In the genomic region with DNA sequence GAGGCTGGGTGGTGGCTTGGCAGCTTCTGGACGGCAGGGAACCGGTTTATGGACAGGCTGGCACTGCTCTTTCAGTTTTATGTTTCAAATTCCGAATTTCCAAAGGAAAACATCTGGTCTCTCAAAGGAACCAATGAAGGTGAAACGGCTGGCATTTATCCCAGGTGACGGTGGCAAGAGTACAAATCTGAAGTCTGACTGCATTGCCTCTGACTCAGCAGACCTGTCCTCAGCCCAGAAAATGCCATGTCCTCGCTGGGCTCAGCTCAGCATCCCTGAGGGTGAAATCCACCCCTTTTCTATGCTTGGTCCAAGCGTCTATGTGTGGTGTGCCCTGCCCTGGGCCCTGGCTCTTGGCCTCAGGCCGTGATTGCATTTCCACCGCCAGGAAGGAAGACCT, we compare ENCODE assay signal across 16 cellular contexts. TPM values are rescaled to one million over a fixed set of nuclear protein-coding genes. Genes with fewer than 3 reads are reported as not detected.
A peak's percentile ranks its signal among the peaks of the same experiment; 100 is the strongest.
DNase-seq lines count a peak whose midpoint lies in the region; ATAC-seq lines count a peak whose summit lies in the region.
"Had no signal": no experiment of that assay in that cellular context is flagged by ENCODE, and none has a peak within 500 bp of the region (broad histone marks: within the 10 kb centered on the region; RNA-seq: fewer than 3 reads in every experiment).

No MANE protein-coding gene starts in this region.

- ATAC-seq in GM18873 (IDR thresholded peaks at IDR 0.05; ENCODE audit: low FRiP score, unreplicated experiment), result no peak
- ATAC-seq: mucosa of descending colon, sciatic nerve had no signal

- DNase-seq in NCI-H1092 (lab: John Stamatoyannopoulos, UW) (peak; percentile 70), NCI-H446 treated with DMSO at 0.1 percent for 48 hours (lab: John Stamatoyannopoulos, UW) (peak; percentile 91), ecto neural progenitor cell (ENCODE audit: low spot score) (peak; percentile 8), renal cortical epithelial cell (ENCODE audit: low read depth) (peak; percentile 75), medulla oblongata (ENCODE audit: extremely low spot score) (no peak), Kasumi-1 (lab: John Stamatoyannopoulos, UW) (no peak)
- DNase-seq: activated CD4-positive, alpha-beta T cell treated with anti-CD3 and anti-CD28 coated beads for 48 hours; activated CD8-positive, alpha-beta memory T cell treated with anti-CD3 and anti-CD28 coated beads, Interleukin-2, amount 50 U/mL, for 4 hours; CD8-positive, alpha-beta memory T cell; KBM-7; mucosa of descending colon; NCI-H226; stomach; SW 1271 had no signal

RNA-seq across cellular contexts. Expression of a gene that starts 38.1 kb away (rescaled TPM):
- total RNA-seq in renal cortical epithelial cell, result 43.2 and 82.5 TPM in 2 replicates

Comparison
In these comparisons a context has a peak if more than half of its experiments do, and no peak if none do; other contexts are left out.
1. DNase-seq: peak in NCI-H1092 (single experiment), NCI-H446 treated with DMSO at 0.1 percent for 48 hours (single experiment), ecto neural progenitor cell (single experiment) and renal cortical epithelial cell (single experiment); none in medulla oblongata (single experiment) and Kasumi-1 (0 of 2).